1 cellular context compared by ENCODE assay signal in the genomic region with DNA sequence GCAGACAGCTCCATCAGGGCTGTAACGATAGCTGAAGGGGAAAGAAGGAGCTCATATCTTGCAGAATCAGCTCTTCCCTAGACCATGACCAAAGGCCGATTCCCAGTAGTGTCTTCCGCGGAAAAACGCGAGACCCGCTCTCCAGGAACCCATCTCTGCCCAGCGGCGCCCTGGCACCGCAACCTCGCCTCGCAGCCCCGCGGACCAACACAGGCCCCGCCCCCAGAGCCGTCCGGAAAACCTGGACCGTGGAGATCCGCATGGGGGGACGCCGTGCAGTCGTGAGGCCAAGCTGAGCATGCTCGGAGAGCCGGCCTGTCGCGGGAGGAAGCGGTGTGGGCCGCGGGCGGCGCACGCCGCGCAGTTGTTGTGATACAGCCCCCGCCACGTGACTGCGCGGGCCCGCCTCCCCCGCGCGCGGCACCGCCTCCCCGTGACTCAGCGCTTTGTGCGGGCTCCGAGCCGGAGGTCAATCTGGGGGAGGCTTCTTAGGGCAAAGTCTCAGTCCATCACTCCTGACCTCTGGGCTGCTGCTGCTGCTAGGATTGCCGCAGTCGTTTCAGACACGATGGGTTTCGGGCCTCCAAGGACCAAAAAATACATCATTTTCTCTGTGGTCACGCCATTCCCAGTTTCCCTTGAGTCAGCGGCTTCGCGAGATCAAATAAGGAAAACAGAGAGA.
TF ChIP-seq lines count a peak whose summit lies in the region.

No MANE protein-coding gene starts in this region.

TF ChIP-seq in HepG2, 621 proteins besides CTCF, POLR2A, EP300 and RAD21 (continued from another document and continues in another):
- TF ChIP-seq NR2F2 (IDR thresholded peaks at IDR 0.05; ENCODE audit: borderline replicate concordance, low read depth) = peak; percentile 72
- TF ChIP-seq ZNF737 (CRISPR knock-in tag; IDR thresholded peaks at IDR 0.05; ENCODE audit: borderline replicate concordance) = no peak; the same call in 1 of the 2 replicates
- peak; percentile 72; the same call in 1 of the 2 replicates for TF ChIP-seq SNAPC4 (CRISPR knock-in tag; IDR thresholded peaks at IDR 0.05)
- peak; percentile 68; the same call in 1 of the 2 replicates for TF ChIP-seq ZBTB42 (CRISPR knock-in tag; IDR thresholded peaks at IDR 0.05)
- peak; percentile 50; the same call in 1 of the 2 replicates for TF ChIP-seq SIX1 (CRISPR knock-in tag; IDR thresholded peaks at IDR 0.05; ENCODE audit: borderline replicate concordance)
- TF ChIP-seq, protein P1, sequence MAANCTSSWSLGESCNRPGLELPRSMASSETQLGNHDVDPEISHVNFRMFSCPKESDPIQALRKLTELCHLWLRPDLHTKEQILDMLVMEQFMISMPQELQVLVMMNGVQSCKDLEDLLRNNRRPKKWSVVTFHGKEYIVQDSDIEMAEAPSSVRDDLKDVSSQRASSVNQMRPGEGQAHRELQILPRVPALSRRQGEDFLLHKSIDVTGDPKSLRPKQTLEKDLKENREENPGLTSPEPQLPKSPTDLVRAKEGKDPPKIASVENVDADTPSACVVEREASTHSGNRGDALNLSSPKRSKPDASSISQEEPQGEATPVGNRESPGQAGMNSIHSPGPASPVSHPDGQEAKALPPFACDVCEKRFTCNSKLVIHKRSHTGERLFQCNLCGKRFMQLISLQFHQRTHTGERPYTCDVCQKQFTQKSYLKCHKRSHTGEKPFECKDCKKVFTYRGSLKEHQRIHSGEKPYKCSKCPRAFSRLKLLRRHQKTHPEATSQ (CRISPR knock-in tag; IDR thresholded peaks at IDR 0.05; ENCODE audit: borderline replicate concordance) = peak; percentile 100
- peak; percentile 98 for TF ChIP-seq MEIS2 (CRISPR knock-in tag; IDR thresholded peaks at IDR 0.05)
- TF ChIP-seq PLRG1 (conservative IDR thresholded peaks at IDR 0.05) = no peak
- TF ChIP-seq ZNF607 (CRISPR knock-in tag; IDR thresholded peaks at IDR 0.05; ENCODE audit: borderline replicate concordance) = peak; percentile 91
- peak; percentile 88; the same call in 1 of the 2 replicates for TF ChIP-seq ZSCAN25 (CRISPR knock-in tag; IDR thresholded peaks at IDR 0.05)
- TF ChIP-seq, protein P2, sequence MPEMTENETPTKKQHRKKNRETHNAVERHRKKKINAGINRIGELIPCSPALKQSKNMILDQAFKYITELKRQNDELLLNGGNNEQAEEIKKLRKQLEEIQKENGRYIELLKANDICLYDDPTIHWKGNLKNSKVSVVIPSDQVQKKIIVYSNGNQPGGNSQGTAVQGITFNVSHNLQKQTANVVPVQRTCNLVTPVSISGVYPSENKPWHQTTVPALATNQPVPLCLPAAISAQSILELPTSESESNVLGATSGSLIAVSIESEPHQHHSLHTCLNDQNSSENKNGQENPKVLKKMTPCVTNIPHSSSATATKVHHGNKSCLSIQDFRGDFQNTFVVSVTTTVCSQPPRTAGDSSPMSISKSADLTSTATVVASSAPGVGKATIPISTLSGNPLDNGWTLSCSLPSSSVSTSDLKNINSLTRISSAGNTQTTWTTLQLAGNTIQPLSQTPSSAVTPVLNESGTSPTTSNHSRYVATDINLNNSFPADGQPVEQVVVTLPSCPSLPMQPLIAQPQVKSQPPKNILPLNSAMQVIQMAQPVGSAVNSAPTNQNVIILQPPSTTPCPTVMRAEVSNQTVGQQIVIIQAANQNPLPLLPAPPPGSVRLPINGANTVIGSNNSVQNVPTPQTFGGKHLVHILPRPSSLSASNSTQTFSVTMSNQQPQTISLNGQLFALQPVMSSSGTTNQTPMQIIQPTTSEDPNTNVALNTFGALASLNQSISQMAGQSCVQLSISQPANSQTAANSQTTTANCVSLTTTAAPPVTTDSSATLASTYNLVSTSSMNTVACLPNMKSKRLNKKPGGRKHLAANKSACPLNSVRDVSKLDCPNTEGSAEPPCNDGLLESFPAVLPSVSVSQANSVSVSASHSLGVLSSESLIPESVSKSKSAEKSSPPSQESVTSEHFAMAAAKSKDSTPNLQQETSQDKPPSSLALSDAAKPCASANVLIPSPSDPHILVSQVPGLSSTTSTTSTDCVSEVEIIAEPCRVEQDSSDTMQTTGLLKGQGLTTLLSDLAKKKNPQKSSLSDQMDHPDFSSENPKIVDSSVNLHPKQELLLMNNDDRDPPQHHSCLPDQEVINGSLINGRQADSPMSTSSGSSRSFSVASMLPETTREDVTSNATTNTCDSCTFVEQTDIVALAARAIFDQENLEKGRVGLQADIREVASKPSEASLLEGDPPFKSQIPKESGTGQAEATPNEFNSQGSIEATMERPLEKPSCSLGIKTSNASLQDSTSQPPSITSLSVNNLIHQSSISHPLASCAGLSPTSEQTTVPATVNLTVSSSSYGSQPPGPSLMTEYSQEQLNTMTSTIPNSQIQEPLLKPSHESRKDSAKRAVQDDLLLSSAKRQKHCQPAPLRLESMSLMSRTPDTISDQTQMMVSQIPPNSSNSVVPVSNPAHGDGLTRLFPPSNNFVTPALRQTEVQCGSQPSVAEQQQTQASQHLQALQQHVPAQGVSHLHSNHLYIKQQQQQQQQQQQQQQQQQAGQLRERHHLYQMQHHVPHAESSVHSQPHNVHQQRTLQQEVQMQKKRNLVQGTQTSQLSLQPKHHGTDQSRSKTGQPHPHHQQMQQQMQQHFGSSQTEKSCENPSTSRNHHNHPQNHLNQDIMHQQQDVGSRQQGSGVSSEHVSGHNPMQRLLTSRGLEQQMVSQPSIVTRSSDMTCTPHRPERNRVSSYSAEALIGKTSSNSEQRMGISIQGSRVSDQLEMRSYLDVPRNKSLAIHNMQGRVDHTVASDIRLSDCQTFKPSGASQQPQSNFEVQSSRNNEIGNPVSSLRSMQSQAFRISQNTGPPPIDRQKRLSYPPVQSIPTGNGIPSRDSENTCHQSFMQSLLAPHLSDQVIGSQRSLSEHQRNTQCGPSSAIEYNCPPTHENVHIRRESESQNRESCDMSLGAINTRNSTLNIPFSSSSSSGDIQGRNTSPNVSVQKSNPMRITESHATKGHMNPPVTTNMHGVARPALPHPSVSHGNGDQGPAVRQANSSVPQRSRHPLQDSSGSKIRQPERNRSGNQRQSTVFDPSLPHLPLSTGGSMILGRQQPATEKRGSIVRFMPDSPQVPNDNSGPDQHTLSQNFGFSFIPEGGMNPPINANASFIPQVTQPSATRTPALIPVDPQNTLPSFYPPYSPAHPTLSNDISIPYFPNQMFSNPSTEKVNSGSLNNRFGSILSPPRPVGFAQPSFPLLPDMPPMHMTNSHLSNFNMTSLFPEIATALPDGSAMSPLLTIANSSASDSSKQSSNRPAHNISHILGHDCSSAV (CRISPR knock-in tag; IDR thresholded peaks at IDR 0.05; ENCODE audit: borderline replicate concordance) = no peak
- peak; percentile 94; the same call in 1 of the 2 replicates for TF ChIP-seq KLF13 (CRISPR knock-in tag; IDR thresholded peaks at IDR 0.05)
- no peak for TF ChIP-seq ZNF414 (CRISPR knock-in tag; IDR thresholded peaks at IDR 0.05)
- TF ChIP-seq STAG1 (CRISPR knock-in tag; IDR thresholded peaks at IDR 0.05) = peak; percentile 58
- peak; percentile 98 for TF ChIP-seq TARDBP (CRISPR knock-in tag; IDR thresholded peaks at IDR 0.05)
- peak; percentile 96 for TF ChIP-seq ZNF883 (CRISPR knock-in tag; IDR thresholded peaks at IDR 0.05; ENCODE audit: not compliant biosample characterization)
- TF ChIP-seq, protein P3, sequence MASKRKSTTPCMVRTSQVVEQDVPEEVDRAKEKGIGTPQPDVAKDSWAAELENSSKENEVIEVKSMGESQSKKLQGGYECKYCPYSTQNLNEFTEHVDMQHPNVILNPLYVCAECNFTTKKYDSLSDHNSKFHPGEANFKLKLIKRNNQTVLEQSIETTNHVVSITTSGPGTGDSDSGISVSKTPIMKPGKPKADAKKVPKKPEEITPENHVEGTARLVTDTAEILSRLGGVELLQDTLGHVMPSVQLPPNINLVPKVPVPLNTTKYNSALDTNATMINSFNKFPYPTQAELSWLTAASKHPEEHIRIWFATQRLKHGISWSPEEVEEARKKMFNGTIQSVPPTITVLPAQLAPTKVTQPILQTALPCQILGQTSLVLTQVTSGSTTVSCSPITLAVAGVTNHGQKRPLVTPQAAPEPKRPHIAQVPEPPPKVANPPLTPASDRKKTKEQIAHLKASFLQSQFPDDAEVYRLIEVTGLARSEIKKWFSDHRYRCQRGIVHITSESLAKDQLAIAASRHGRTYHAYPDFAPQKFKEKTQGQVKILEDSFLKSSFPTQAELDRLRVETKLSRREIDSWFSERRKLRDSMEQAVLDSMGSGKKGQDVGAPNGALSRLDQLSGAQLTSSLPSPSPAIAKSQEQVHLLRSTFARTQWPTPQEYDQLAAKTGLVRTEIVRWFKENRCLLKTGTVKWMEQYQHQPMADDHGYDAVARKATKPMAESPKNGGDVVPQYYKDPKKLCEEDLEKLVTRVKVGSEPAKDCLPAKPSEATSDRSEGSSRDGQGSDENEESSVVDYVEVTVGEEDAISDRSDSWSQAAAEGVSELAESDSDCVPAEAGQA (IDR thresholded peaks at IDR 0.05; ENCODE audit: low read depth) = peak; percentile 86
- TF ChIP-seq, protein P3 (CRISPR knock-in tag; IDR thresholded peaks at IDR 0.05; ENCODE audit: borderline replicate concordance) = peak; percentile 87; the same call in 1 of the 2 replicates
- TF ChIP-seq, protein P4, sequence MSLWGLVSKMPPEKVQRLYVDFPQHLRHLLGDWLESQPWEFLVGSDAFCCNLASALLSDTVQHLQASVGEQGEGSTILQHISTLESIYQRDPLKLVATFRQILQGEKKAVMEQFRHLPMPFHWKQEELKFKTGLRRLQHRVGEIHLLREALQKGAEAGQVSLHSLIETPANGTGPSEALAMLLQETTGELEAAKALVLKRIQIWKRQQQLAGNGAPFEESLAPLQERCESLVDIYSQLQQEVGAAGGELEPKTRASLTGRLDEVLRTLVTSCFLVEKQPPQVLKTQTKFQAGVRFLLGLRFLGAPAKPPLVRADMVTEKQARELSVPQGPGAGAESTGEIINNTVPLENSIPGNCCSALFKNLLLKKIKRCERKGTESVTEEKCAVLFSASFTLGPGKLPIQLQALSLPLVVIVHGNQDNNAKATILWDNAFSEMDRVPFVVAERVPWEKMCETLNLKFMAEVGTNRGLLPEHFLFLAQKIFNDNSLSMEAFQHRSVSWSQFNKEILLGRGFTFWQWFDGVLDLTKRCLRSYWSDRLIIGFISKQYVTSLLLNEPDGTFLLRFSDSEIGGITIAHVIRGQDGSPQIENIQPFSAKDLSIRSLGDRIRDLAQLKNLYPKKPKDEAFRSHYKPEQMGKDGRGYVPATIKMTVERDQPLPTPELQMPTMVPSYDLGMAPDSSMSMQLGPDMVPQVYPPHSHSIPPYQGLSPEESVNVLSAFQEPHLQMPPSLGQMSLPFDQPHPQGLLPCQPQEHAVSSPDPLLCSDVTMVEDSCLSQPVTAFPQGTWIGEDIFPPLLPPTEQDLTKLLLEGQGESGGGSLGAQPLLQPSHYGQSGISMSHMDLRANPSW (CRISPR knock-in tag; IDR thresholded peaks at IDR 0.05; ENCODE audit: borderline replicate concordance) = peak; percentile 88
- peak; percentile 84; the same call in 1 of the 2 replicates for TF ChIP-seq ZNF180 (CRISPR knock-in tag; IDR thresholded peaks at IDR 0.05; ENCODE audit: borderline replicate concordance, low read depth)
- peak; percentile 99 for TF ChIP-seq ZNF850 (CRISPR knock-in tag; conservative IDR thresholded peaks at IDR 0.05)
- TF ChIP-seq GTF2F1 (IDR thresholded peaks at IDR 0.05; ENCODE audit: low read length) = peak; percentile 49; the same call in 1 of the 2 replicates
- TF ChIP-seq FOXK1 (CRISPR knock-in tag; IDR thresholded peaks at IDR 0.05; ENCODE audit: borderline replicate concordance, low read depth) = peak; percentile 99
